1 cellular context compared by ENCODE assay signal in the genomic region with DNA sequence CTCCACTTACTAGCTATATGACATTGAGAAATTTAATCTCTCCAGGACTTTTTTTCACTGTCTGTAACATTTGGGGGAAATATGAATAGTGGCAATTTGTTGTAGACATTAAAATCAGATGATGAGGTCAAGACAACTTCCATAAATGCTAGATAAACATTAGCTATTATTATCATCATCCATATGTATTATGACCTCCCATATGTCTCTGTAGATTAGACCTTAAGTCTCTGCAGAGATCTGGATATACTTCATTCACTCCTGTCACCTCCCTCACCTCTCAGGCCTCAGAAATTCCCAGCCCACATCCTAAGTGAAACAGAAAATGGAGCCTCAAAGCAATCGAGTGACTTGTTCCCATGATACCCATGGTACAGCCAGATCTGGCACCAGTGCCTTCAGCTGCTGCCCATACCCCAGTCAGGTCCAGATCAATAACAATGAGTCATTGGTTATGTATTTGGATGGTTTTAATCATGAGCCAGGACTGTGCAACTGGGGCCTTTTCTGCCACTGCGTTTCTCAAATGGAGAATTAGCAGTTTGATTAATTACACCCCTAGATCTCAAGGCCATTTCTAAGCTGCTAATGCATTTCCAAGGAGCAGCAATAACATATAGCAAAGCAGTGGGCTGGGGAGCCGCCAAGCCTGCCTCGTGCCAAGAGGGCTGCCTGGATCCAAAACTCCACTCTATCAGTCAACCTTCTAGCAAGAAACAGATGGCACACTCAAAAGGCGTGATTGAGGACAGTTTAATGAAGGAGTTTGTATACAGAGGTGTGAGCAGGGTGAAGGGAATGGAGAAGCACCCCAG.
TF ChIP-seq lines count a peak whose summit lies in the region.

No MANE protein-coding gene starts in this region.

TF ChIP-seq in K562, 482 proteins besides CTCF, POLR2A, EP300 and RAD21:
- TF ChIP-seq ZNF583 (CRISPR knock-in tag; IDR thresholded peaks at IDR 0.05), result peak; percentile 48; the same call in 1 of the 2 replicates
- TF ChIP-seq, protein P1, sequence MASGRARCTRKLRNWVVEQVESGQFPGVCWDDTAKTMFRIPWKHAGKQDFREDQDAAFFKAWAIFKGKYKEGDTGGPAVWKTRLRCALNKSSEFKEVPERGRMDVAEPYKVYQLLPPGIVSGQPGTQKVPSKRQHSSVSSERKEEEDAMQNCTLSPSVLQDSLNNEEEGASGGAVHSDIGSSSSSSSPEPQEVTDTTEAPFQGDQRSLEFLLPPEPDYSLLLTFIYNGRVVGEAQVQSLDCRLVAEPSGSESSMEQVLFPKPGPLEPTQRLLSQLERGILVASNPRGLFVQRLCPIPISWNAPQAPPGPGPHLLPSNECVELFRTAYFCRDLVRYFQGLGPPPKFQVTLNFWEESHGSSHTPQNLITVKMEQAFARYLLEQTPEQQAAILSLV (tag; IDR thresholded peaks at IDR 0.05), result peak; percentile 41; the same call in 1 of the 2 replicates
- peak; percentile 40; the same call in 1 of the 2 replicates for TF ChIP-seq ZNF311 (CRISPR knock-in tag; IDR thresholded peaks at IDR 0.05)
- TF ChIP-seq ETS2 (tag; IDR thresholded peaks at IDR 0.05; ENCODE audit: borderline replicate concordance, poor library complexity, severe bottlenecking), result no peak
- TF ChIP-seq TEAD4 (IDR thresholded peaks at IDR 0.05; ENCODE audit: low read length), result peak; percentile 52
- TF ChIP-seq TEAD4 (CRISPR knock-in tag; IDR thresholded peaks at IDR 0.05; ENCODE audit: borderline replicate concordance), result no peak
- TF ChIP-seq, protein P2, sequence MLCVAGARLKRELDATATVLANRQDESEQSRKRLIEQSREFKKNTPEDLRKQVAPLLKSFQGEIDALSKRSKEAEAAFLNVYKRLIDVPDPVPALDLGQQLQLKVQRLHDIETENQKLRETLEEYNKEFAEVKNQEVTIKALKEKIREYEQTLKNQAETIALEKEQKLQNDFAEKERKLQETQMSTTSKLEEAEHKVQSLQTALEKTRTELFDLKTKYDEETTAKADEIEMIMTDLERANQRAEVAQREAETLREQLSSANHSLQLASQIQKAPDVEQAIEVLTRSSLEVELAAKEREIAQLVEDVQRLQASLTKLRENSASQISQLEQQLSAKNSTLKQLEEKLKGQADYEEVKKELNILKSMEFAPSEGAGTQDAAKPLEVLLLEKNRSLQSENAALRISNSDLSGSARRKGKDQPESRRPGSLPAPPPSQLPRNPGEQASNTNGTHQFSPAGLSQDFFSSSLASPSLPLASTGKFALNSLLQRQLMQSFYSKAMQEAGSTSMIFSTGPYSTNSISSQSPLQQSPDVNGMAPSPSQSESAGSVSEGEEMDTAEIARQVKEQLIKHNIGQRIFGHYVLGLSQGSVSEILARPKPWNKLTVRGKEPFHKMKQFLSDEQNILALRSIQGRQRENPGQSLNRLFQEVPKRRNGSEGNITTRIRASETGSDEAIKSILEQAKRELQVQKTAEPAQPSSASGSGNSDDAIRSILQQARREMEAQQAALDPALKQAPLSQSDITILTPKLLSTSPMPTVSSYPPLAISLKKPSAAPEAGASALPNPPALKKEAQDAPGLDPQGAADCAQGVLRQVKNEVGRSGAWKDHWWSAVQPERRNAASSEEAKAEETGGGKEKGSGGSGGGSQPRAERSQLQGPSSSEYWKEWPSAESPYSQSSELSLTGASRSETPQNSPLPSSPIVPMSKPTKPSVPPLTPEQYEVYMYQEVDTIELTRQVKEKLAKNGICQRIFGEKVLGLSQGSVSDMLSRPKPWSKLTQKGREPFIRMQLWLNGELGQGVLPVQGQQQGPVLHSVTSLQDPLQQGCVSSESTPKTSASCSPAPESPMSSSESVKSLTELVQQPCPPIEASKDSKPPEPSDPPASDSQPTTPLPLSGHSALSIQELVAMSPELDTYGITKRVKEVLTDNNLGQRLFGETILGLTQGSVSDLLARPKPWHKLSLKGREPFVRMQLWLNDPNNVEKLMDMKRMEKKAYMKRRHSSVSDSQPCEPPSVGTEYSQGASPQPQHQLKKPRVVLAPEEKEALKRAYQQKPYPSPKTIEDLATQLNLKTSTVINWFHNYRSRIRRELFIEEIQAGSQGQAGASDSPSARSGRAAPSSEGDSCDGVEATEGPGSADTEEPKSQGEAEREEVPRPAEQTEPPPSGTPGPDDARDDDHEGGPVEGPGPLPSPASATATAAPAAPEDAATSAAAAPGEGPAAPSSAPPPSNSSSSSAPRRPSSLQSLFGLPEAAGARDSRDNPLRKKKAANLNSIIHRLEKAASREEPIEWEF (CRISPR knock-in tag; IDR thresholded peaks at IDR 0.05), result peak; percentile 19; the same call in 1 of the 2 replicates
- TF ChIP-seq, protein P3, sequence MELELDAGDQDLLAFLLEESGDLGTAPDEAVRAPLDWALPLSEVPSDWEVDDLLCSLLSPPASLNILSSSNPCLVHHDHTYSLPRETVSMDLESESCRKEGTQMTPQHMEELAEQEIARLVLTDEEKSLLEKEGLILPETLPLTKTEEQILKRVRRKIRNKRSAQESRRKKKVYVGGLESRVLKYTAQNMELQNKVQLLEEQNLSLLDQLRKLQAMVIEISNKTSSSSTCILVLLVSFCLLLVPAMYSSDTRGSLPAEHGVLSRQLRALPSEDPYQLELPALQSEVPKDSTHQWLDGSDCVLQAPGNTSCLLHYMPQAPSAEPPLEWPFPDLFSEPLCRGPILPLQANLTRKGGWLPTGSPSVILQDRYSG (tag; conservative IDR thresholded peaks at IDR 0.05; ENCODE audit: low read depth), result 0 out of 2 replicates have a peak, but pooled peaks have one; percentile 9
- TF ChIP-seq NCOR1 (IDR thresholded peaks at IDR 0.05), result 0 out of 2 replicates have a peak, but pooled peaks have one; percentile 32
- TF ChIP-seq, protein P4, sequence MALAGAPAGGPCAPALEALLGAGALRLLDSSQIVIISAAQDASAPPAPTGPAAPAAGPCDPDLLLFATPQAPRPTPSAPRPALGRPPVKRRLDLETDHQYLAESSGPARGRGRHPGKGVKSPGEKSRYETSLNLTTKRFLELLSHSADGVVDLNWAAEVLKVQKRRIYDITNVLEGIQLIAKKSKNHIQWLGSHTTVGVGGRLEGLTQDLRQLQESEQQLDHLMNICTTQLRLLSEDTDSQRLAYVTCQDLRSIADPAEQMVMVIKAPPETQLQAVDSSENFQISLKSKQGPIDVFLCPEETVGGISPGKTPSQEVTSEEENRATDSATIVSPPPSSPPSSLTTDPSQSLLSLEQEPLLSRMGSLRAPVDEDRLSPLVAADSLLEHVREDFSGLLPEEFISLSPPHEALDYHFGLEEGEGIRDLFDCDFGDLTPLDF (CRISPR knock-in tag; IDR thresholded peaks at IDR 0.05), result no peak
- TF ChIP-seq CBFA2T3 (IDR thresholded peaks at IDR 0.05), result peak; percentile 71
- TF ChIP-seq NR2C2 (CRISPR knock-in tag; IDR thresholded peaks at IDR 0.05), result 0 out of 2 replicates have a peak, but pooled peaks have one; percentile 14
- no peak for TF ChIP-seq NR2C2 (tag; IDR thresholded peaks at IDR 0.05)
- TF ChIP-seq, protein P5, sequence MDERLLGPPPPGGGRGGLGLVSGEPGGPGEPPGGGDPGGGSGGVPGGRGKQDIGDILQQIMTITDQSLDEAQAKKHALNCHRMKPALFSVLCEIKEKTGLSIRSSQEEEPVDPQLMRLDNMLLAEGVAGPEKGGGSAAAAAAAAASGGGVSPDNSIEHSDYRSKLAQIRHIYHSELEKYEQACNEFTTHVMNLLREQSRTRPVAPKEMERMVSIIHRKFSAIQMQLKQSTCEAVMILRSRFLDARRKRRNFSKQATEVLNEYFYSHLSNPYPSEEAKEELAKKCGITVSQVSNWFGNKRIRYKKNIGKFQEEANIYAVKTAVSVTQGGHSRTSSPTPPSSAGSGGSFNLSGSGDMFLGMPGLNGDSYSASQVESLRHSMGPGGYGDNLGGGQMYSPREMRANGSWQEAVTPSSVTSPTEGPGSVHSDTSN (CRISPR knock-in tag; IDR thresholded peaks at IDR 0.05; ENCODE audit: low read depth), result no peak
- TF ChIP-seq, protein P5 (tag; conservative IDR thresholded peaks at IDR 0.05; ENCODE audit: low read depth), result 0 out of 2 replicates have a peak, but pooled peaks have one; percentile 33
- TF ChIP-seq CXXC5 (CRISPR knock-in tag; IDR thresholded peaks at IDR 0.05), result no peak
- TF ChIP-seq DIDO1 (tag; IDR thresholded peaks at IDR 0.05; ENCODE audit: low read depth), result 0 out of 2 replicates have a peak, but pooled peaks have one; percentile 8
- TF ChIP-seq RNF2 (IDR thresholded peaks at IDR 0.05), result no peak
- 0 out of 2 replicates have a peak, but pooled peaks have one; percentile 46 for TF ChIP-seq ARID1B (IDR thresholded peaks at IDR 0.05)
- TF ChIP-seq, protein P6, sequence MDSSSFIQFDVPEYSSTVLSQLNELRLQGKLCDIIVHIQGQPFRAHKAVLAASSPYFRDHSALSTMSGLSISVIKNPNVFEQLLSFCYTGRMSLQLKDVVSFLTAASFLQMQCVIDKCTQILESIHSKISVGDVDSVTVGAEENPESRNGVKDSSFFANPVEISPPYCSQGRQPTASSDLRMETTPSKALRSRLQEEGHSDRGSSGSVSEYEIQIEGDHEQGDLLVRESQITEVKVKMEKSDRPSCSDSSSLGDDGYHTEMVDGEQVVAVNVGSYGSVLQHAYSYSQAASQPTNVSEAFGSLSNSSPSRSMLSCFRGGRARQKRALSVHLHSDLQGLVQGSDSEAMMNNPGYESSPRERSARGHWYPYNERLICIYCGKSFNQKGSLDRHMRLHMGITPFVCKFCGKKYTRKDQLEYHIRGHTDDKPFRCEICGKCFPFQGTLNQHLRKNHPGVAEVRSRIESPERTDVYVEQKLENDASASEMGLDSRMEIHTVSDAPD (CRISPR knock-in tag; IDR thresholded peaks at IDR 0.05), result no peak
- TF ChIP-seq DMBX1 (CRISPR knock-in tag; IDR thresholded peaks at IDR 0.05; ENCODE audit: borderline replicate concordance), result peak; percentile 49
- no peak for TF ChIP-seq POLR3G (IDR thresholded peaks at IDR 0.05; ENCODE audit: extremely low read depth, insufficient read length, insufficient replicate concordance)
- TF ChIP-seq, protein P7, sequence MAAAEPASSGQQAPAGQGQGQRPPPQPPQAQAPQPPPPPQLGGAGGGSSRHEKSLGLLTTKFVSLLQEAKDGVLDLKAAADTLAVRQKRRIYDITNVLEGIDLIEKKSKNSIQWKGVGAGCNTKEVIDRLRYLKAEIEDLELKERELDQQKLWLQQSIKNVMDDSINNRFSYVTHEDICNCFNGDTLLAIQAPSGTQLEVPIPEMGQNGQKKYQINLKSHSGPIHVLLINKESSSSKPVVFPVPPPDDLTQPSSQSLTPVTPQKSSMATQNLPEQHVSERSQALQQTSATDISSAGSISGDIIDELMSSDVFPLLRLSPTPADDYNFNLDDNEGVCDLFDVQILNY (CRISPR knock-in tag; IDR thresholded peaks at IDR 0.05), result no peak
- peak; percentile 33; the same call in 1 of the 2 replicates for TF ChIP-seq TCF3 (CRISPR knock-in tag; IDR thresholded peaks at IDR 0.05)
- TF ChIP-seq, protein P8, sequence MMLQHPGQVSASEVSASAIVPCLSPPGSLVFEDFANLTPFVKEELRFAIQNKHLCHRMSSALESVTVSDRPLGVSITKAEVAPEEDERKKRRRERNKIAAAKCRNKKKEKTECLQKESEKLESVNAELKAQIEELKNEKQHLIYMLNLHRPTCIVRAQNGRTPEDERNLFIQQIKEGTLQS (IDR thresholded peaks at IDR 0.05), result peak; percentile 54
- TF ChIP-seq, protein P8 (CRISPR knock-in tag; conservative IDR thresholded peaks at IDR 0.05), result no peak
- no peak for TF ChIP-seq FOXM1 (IDR thresholded peaks at IDR 0.05; ENCODE audit: low read depth)
- TF ChIP-seq FOXM1 (CRISPR knock-in tag; IDR thresholded peaks at IDR 0.05; ENCODE audit: low read depth), result 0 out of 2 replicates have a peak, but pooled peaks have one; percentile 29
- no peak for TF ChIP-seq NELFE (IDR thresholded peaks at IDR 0.05; ENCODE audit: insufficient read depth, insufficient read length)
- TF ChIP-seq ZKSCAN8 (CRISPR knock-in tag; IDR thresholded peaks at IDR 0.05), result peak; percentile 17; the same call in 1 of the 2 replicates
- TF ChIP-seq CBFA2T2 (conservative IDR thresholded peaks at IDR 0.05), result 0 out of 2 replicates have a peak, but pooled peaks have one; percentile 20
- TF ChIP-seq TAL1 (IDR thresholded peaks at IDR 0.05), result peak; percentile 31; the same call in 1 of the 2 replicates
